ENCODE assay signal across 20 cellular contexts in the genomic region with DNA sequence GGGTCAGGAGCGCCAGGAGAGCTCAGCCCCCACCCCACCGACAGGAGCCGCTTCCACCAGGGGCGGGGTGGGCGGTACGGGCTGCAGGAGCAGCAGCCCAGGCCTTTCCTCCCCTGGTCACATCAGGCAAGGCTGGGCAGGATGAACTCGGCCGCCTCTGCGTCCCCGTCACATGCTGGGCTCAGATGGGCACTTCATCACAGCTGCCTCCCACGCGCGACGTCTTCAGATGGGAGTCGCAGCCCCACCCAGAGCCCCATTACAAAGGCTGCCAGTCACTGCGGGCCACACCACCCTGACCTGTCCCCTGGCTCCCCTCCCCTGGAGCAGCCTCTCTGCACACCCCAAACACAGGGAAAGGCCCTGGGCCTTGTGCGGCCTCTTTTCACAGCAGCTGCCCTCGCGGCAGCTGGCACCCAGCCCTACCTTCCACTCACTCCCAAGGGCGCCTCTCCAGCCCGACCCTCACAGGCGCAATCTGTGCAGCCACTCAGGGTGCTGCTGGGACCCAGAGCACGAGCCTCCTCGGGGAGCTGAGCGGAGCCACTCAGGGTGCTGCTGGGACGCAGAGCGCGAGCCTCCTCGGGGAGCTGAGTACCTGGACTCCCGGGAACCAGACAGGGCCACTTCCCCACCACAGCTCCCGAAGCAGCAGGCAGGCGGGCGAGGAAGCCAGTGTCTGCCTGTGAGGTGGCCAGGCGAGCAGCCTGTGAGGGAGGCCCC. TPM values are rescaled to one million over a fixed set of nuclear protein-coding genes. Genes with fewer than 3 reads are reported as not detected.
DNase-seq lines count a peak whose midpoint lies in the region; ATAC-seq and TF ChIP-seq lines count a peak whose summit lies in the region.
"Had no signal": no experiment of that assay in that cellular context is flagged by ENCODE, and none has a peak within 500 bp of the region (broad histone marks: within the 10 kb centered on the region; RNA-seq: fewer than 3 reads in every experiment).

No MANE protein-coding gene starts in this region.

- peaks cover 10% of the 10 kb centered on the region for H4K20me1 ChIP-seq in OCI-LY7 (ENCODE audit: insufficient read depth, low read length)

- H3K36me3 ChIP-seq in left ventricle myocardium inferior (peaks cover 34% of the 10 kb centered on the region), OCI-LY7 (ENCODE audit: insufficient read depth, low read length) (peaks cover 53% of the 10 kb centered on the region)
- H3K36me3 ChIP-seq: uterus had no signal

- peaks cover 15% of the 10 kb centered on the region for H3K9me3 Mint-ChIP-seq in glutamatergic neuron (ENCODE audit: unreplicated experiment)
- H3K9me3 Mint-ChIP-seq: activated T-cell treated with anti-CD3 and anti-CD28 coated beads, Interleukin-2, amount 50 U/mL, for 4 hours; T-cell had no signal

- no peak overlapping the region for H2AFZ ChIP-seq in OCI-LY7 (ENCODE audit: low read length)

- no peak for ATAC-seq in left ventricle myocardium superior
- no peak for ATAC-seq in HG03521 (IDR thresholded peaks at IDR 0.05; ENCODE audit: unreplicated experiment)
- ATAC-seq in GM21825 (IDR thresholded peaks at IDR 0.05; ENCODE audit: unreplicated experiment), result no peak
- no peak for ATAC-seq in GM21529 (IDR thresholded peaks at IDR 0.05; ENCODE audit: unreplicated experiment)
- ATAC-seq: activated CD4-positive, CD25-positive, alpha-beta regulatory T cell treated with anti-CD3 and anti-CD28 coated beads, Interleukin-2, amount 50 U/mL, for 24 hours; foreskin keratinocyte had no signal

- TF ChIP-seq CTCF in left ventricle myocardium inferior (IDR thresholded peaks at IDR 0.05; ENCODE audit: borderline replicate concordance), result no peak
- no peak for TF ChIP-seq CTCF in OCI-LY7 (conservative IDR thresholded peaks at IDR 0.05; ENCODE audit: low read length)
- no peak for TF ChIP-seq CTCF in glutamatergic neuron (IDR thresholded peaks at IDR 0.05; ENCODE audit: partially characterized antibody, unreplicated experiment)

- no peaks in the 10 kb centered on the region for H3K9me2 ChIP-seq in OCI-LY7 (ENCODE audit: insufficient read depth, low read length)

- H3K27ac ChIP-seq in left ventricle myocardium inferior (replicated peaks) (no peak overlapping the region), OCI-LY7 (ENCODE audit: low read depth, low read length, poor library complexity, severe bottlenecking) (no peak overlapping the region)
- H3K27ac ChIP-seq: ascending aorta, foreskin keratinocyte, uterus had no signal

- intact Hi-C loops in left ventricle myocardium superior (cut with micrococcal nuclease), result no loop called here
- intact Hi-C loops in left ventricle myocardium inferior (cut with micrococcal nuclease), result no loop called here
- intact Hi-C loops in OCI-LY7 (cut with micrococcal nuclease; ENCODE audit: unreplicated experiment), result no loop called here

- CTCF ChIA-PET in OCI-LY7 (lab: Charles Lee; ENCODE audit: unreplicated experiment), result no interaction called here

- H3K4me3 ChIP-seq in left ventricle myocardium inferior (no peak overlapping the region), OCI-LY7 (ENCODE audit: low read depth, low read length, poor library complexity, severe bottlenecking) (no peak overlapping the region)
- H3K4me3 ChIP-seq: uterus had no signal

- peak overlapping the region; percentile 71 for H3K4me3 Mint-ChIP-seq in glutamatergic neuron (ENCODE audit: unreplicated experiment)
- H3K4me3 Mint-ChIP-seq: activated T-cell treated with anti-CD3 and anti-CD28 coated beads, Interleukin-2, amount 50 U/mL, for 4 hours; CD14-positive monocyte had no signal

- no peaks in the 10 kb centered on the region for H3K27me3 ChIP-seq in left ventricle myocardium inferior (ENCODE audit: low read depth)
- H3K27me3 ChIP-seq: ascending aorta, foreskin keratinocyte, Peyer's patch, uterus had no signal

- H3K9me3 ChIP-seq in left ventricle myocardium inferior (replicated peaks) (no peaks in the 10 kb centered on the region), OCI-LY7 (ENCODE audit: low read length) (no peaks in the 10 kb centered on the region)
- H3K9me3 ChIP-seq: ascending aorta, Peyer's patch, uterus had no signal

- peaks cover 20% of the 10 kb centered on the region for H3K4me1 Mint-ChIP-seq in glutamatergic neuron (ENCODE audit: low read depth, unreplicated experiment)

- DNase-seq in left ventricle myocardium superior, result peak; percentile 32
- no peak for DNase-seq in left ventricle myocardium inferior
- DNase-seq in OCI-LY7 (ENCODE audit: low spot score), result no peak
- no peak for DNase-seq in glutamatergic neuron
- no peak for DNase-seq in SKM-1 treated with dmso at 0.1 percent for 144 hours (lab: John Stamatoyannopoulos, UW; ENCODE audit: unreplicated experiment)
- DNase-seq: activated T-cell treated with anti-CD3 and anti-CD28 coated beads, Interleukin-2, amount 50 U/mL, for 4 hours; effector CD4-positive, alpha-beta T cell; foreskin keratinocyte; MM.1S; Peyer's patch; stimulated activated CD4-positive, alpha-beta T cell treated with anti-CD3 and anti-CD28 coated beads, Interleukin-4, amount 100 ng/mL, for 1 hour; stimulated activated naive CD4-positive, alpha-beta T cell treated with Interleukin-2 at 50 U/mL for 16 hours; T-cell; uterus had no signal

- peaks cover 15% of the 10 kb centered on the region for H3K27me3 Mint-ChIP-seq in glutamatergic neuron (ENCODE audit: unreplicated experiment)
- H3K27me3 Mint-ChIP-seq: T-cell had no signal

- peaks cover 67% of the 10 kb centered on the region for H3K4me1 ChIP-seq in left ventricle myocardium inferior
- H3K4me1 ChIP-seq in OCI-LY7 (ENCODE audit: insufficient read depth, low read length, poor library complexity, severe bottlenecking), result peaks cover 29% of the 10 kb centered on the region

- H3K79me2 ChIP-seq in OCI-LY7 (ENCODE audit: insufficient read depth, low read depth, low read length), result peaks cover 34% of the 10 kb centered on the region

- POLR2A ChIA-PET in OCI-LY7 (lab: Charles Lee), result interaction anchor here (1.3 kb wide), 1 partner anchor 151 kb away, joined by 4 read pairs; a partner anchor contains a TSS

- BruUV-seq in OCI-LY7 (replicated peaks; lab: Mats Ljungman, UMichigan), result no TSS peak

- peak overlapping the region; percentile 26; the same call in 1 of the 2 replicates for H3K4me2 ChIP-seq in OCI-LY7 (ENCODE audit: low read length)

- peaks cover 4% of the 10 kb centered on the region for H3K36me3 Mint-ChIP-seq in glutamatergic neuron (ENCODE audit: unreplicated experiment)

- H3K27ac Mint-ChIP-seq in glutamatergic neuron (ENCODE audit: unreplicated experiment), result peak overlapping the region; percentile 84
- H3K27ac Mint-ChIP-seq: T-cell had no signal

RNA-seq across cellular contexts. Expression of a gene that starts 4.7 kb away (rescaled TPM):
- total RNA-seq in left ventricle myocardium superior (16.0 TPM), left ventricle myocardium inferior (14.5 TPM), OCI-LY7 (2022) (80.4 and 83.8 TPM in 2 replicates), glutamatergic neuron (ENCODE audit: unreplicated experiment) (90.4 TPM)
- 26.3 and 37.2 TPM in 2 replicates for total RNA-seq in OCI-LY7 (2014; rRNA removed; shearing (Covaris generic))

RNA-seq across cellular contexts. Expression of a gene that starts 14.6 kb away (rescaled TPM):
- total RNA-seq in left ventricle myocardium superior, result not detected
- total RNA-seq in left ventricle myocardium inferior, result not detected
- total RNA-seq in OCI-LY7 (2014; rRNA removed; shearing (Covaris generic)), result 0.85 and 0.88 TPM in 2 replicates
- 1.3 and 3.7 TPM in 2 replicates for total RNA-seq in OCI-LY7 (2022)
- total RNA-seq in glutamatergic neuron (ENCODE audit: unreplicated experiment), result 0.91 TPM
- total RNA-seq: ascending aorta had no signal

RNA-seq across cellular contexts. Expression of a gene that starts 15.2 kb away (rescaled TPM):
- total RNA-seq in left ventricle myocardium superior, result 1.0 TPM
- 0.38 TPM for total RNA-seq in left ventricle myocardium inferior
- total RNA-seq in OCI-LY7 (2014; rRNA removed; shearing (Covaris generic)), result 9.0 and 11.1 TPM in 2 replicates
- total RNA-seq in OCI-LY7 (2022), result 10.3 and 12.0 TPM in 2 replicates
- 45.7 TPM for total RNA-seq in glutamatergic neuron (ENCODE audit: unreplicated experiment)

RNA-seq across cellular contexts. Expression of a gene that starts 21.0 kb away (rescaled TPM):
- total RNA-seq in left ventricle myocardium superior (32.2 TPM), left ventricle myocardium inferior (23.3 TPM), OCI-LY7 (2022) (31.1 and 40.2 TPM in 2 replicates), glutamatergic neuron (ENCODE audit: unreplicated experiment) (26.0 TPM)
- total RNA-seq in OCI-LY7 (2014; rRNA removed; shearing (Covaris generic)), result 25.1 and 32.3 TPM in 2 replicates

RNA-seq across cellular contexts. Expression of a gene that starts 21.7 kb away (rescaled TPM):
- total RNA-seq in left ventricle myocardium superior (235 TPM), left ventricle myocardium inferior (221 TPM), OCI-LY7 (2022) (0.27 and 0.31 TPM in 2 replicates), glutamatergic neuron (ENCODE audit: unreplicated experiment) (22.3 TPM)
- not detected in 2 replicates for total RNA-seq in OCI-LY7 (2014; rRNA removed; shearing (Covaris generic))
